Comparison of ENCODE assay signal across 1 cellular context in the genomic region with DNA sequence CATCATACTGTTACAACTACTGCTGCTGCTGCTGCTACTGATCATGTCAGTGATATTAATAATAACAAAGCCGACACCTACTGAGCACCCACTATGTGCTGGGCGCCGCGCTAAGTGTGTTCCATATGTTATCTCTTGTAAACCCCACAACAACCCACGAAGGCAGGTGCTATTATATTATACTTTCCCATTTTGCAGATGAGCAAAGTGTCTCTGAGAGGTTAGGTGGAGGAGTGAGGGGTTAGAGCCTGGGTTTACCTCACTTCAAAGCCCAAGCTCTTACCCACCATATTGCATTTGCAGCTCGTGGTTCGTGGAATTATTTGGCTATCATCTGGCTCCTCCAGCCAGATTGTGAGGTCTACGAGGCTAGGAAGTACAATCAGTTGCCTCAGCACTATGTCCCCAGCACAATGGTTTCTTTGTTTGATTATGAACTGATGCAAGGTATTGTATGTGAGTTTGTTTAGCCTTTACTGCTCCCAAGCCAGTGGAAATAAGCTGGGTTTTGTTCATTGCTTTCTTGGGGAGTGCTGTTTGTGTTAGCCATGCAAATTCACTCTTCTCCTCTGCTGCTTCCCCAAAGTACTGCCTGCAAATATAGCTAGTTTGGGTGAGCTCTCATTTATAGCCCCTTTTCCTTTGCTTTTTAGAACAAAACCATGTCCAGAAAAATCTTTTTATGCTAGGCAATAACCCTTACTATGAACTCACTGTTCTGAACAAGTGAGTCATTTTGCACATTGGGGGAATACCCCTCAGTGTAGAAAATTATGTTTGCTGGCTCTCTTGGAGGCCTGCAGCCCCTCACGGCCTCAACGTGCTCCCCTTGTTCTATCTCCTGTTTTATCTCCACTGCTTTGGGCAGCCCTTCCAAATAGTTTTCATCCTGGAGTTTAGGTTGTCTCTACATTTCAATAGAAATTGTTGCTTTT.
TF ChIP-seq lines count a peak whose summit lies in the region.

No MANE protein-coding gene starts in this region.

TF ChIP-seq in HepG2, 621 proteins besides CTCF, POLR2A, EP300 and RAD21 (continued from another document):
- TF ChIP-seq, protein P1, sequence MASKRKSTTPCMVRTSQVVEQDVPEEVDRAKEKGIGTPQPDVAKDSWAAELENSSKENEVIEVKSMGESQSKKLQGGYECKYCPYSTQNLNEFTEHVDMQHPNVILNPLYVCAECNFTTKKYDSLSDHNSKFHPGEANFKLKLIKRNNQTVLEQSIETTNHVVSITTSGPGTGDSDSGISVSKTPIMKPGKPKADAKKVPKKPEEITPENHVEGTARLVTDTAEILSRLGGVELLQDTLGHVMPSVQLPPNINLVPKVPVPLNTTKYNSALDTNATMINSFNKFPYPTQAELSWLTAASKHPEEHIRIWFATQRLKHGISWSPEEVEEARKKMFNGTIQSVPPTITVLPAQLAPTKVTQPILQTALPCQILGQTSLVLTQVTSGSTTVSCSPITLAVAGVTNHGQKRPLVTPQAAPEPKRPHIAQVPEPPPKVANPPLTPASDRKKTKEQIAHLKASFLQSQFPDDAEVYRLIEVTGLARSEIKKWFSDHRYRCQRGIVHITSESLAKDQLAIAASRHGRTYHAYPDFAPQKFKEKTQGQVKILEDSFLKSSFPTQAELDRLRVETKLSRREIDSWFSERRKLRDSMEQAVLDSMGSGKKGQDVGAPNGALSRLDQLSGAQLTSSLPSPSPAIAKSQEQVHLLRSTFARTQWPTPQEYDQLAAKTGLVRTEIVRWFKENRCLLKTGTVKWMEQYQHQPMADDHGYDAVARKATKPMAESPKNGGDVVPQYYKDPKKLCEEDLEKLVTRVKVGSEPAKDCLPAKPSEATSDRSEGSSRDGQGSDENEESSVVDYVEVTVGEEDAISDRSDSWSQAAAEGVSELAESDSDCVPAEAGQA (IDR thresholded peaks at IDR 0.05; ENCODE audit: low read depth), result no peak
- TF ChIP-seq, protein P1 (CRISPR knock-in tag; IDR thresholded peaks at IDR 0.05; ENCODE audit: borderline replicate concordance), result no peak
- TF ChIP-seq MLX (CRISPR knock-in tag; IDR thresholded peaks at IDR 0.05), result no peak
- TF ChIP-seq ZNF749 (CRISPR knock-in tag; IDR thresholded peaks at IDR 0.05; ENCODE audit: borderline replicate concordance), result no peak
- TF ChIP-seq RCOR2 (CRISPR knock-in tag; IDR thresholded peaks at IDR 0.05), result no peak
- TF ChIP-seq DZIP1 (CRISPR knock-in tag; IDR thresholded peaks at IDR 0.05), result no peak
- TF ChIP-seq ZNF510 (CRISPR knock-in tag; IDR thresholded peaks at IDR 0.05; ENCODE audit: low read depth), result no peak
- no peak for TF ChIP-seq ZNF607 (CRISPR knock-in tag; IDR thresholded peaks at IDR 0.05; ENCODE audit: borderline replicate concordance)
- no peak for TF ChIP-seq BRF2 (CRISPR knock-in tag; IDR thresholded peaks at IDR 0.05)
- TF ChIP-seq ZBTB7B (CRISPR knock-in tag; IDR thresholded peaks at IDR 0.05), result no peak
- no peak for TF ChIP-seq ZNF430 (CRISPR knock-in tag; IDR thresholded peaks at IDR 0.05)
- TF ChIP-seq ZNF350 (CRISPR knock-in tag; IDR thresholded peaks at IDR 0.05; ENCODE audit: borderline replicate concordance, low read depth), result no peak
- no peak for TF ChIP-seq ZNF205 (CRISPR knock-in tag; IDR thresholded peaks at IDR 0.05)
- no peak for TF ChIP-seq ZNF292 (CRISPR knock-in tag; IDR thresholded peaks at IDR 0.05; ENCODE audit: borderline replicate concordance, low read depth)
- 0 out of 2 replicates have a peak, but pooled peaks have one; percentile 13 for TF ChIP-seq TBX2 (CRISPR knock-in tag; IDR thresholded peaks at IDR 0.05; ENCODE audit: borderline replicate concordance)
- no peak for TF ChIP-seq ZFP36 (IDR thresholded peaks at IDR 0.05; ENCODE audit: borderline replicate concordance, low read depth, low read length, partially characterized antibody)
- TF ChIP-seq SP5 (CRISPR knock-in tag; IDR thresholded peaks at IDR 0.05; ENCODE audit: borderline replicate concordance, low read depth), result no peak
- no peak for TF ChIP-seq TEAD2 (CRISPR knock-in tag; IDR thresholded peaks at IDR 0.05)
- TF ChIP-seq DPF2 (CRISPR knock-in tag; IDR thresholded peaks at IDR 0.05; ENCODE audit: borderline replicate concordance, low read depth), result no peak
- TF ChIP-seq MIER2 (CRISPR knock-in tag; IDR thresholded peaks at IDR 0.05), result no peak
- TF ChIP-seq, protein P2, sequence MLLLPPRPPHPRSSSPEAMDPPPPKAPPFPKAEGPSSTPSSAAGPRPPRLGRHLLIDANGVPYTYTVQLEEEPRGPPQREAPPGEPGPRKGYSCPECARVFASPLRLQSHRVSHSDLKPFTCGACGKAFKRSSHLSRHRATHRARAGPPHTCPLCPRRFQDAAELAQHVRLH (CRISPR knock-in tag; IDR thresholded peaks at IDR 0.05; ENCODE audit: borderline replicate concordance, low read depth), result no peak
- TF ChIP-seq, protein P3, sequence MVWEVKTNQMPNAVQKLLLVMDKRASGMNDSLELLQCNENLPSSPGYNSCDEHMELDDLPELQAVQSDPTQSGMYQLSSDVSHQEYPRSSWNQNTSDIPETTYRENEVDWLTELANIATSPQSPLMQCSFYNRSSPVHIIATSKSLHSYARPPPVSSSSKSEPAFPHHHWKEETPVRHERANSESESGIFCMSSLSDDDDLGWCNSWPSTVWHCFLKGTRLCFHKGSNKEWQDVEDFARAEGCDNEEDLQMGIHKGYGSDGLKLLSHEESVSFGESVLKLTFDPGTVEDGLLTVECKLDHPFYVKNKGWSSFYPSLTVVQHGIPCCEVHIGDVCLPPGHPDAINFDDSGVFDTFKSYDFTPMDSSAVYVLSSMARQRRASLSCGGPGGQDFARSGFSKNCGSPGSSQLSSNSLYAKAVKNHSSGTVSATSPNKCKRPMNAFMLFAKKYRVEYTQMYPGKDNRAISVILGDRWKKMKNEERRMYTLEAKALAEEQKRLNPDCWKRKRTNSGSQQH (CRISPR knock-in tag; IDR thresholded peaks at IDR 0.05; ENCODE audit: low read depth), result no peak
- TF ChIP-seq CBFB (CRISPR knock-in tag; IDR thresholded peaks at IDR 0.05), result no peak
- no peak for TF ChIP-seq ZNF781 (CRISPR knock-in tag; IDR thresholded peaks at IDR 0.05; ENCODE audit: borderline replicate concordance, not compliant biosample characterization)
- 0 out of 2 replicates have a peak, but pooled peaks have one; percentile 37 for TF ChIP-seq BCL6 (CRISPR knock-in tag; IDR thresholded peaks at IDR 0.05)
- TF ChIP-seq ZNF644 (CRISPR knock-in tag; IDR thresholded peaks at IDR 0.05; ENCODE audit: low read depth), result peak; percentile 83
- no peak for TF ChIP-seq TEF (CRISPR knock-in tag; IDR thresholded peaks at IDR 0.05)
- no peak for TF ChIP-seq ZNF737 (CRISPR knock-in tag; IDR thresholded peaks at IDR 0.05; ENCODE audit: borderline replicate concordance)
- TF ChIP-seq TCF12 (IDR thresholded peaks at IDR 0.05), result no peak
- no peak for TF ChIP-seq TCF12 (CRISPR knock-in tag; IDR thresholded peaks at IDR 0.05)
- TF ChIP-seq MAFF (IDR thresholded peaks at IDR 0.05; ENCODE audit: low read depth, low read length), result 0 out of 2 replicates have a peak, but pooled peaks have one; percentile 50
- TF ChIP-seq ZSCAN12 (CRISPR knock-in tag; IDR thresholded peaks at IDR 0.05), result no peak
- TF ChIP-seq CHD2 (IDR thresholded peaks at IDR 0.05; ENCODE audit: low read depth, low read length), result no peak
